ENCODE assay signal across 8 cellular contexts in the genomic region with DNA sequence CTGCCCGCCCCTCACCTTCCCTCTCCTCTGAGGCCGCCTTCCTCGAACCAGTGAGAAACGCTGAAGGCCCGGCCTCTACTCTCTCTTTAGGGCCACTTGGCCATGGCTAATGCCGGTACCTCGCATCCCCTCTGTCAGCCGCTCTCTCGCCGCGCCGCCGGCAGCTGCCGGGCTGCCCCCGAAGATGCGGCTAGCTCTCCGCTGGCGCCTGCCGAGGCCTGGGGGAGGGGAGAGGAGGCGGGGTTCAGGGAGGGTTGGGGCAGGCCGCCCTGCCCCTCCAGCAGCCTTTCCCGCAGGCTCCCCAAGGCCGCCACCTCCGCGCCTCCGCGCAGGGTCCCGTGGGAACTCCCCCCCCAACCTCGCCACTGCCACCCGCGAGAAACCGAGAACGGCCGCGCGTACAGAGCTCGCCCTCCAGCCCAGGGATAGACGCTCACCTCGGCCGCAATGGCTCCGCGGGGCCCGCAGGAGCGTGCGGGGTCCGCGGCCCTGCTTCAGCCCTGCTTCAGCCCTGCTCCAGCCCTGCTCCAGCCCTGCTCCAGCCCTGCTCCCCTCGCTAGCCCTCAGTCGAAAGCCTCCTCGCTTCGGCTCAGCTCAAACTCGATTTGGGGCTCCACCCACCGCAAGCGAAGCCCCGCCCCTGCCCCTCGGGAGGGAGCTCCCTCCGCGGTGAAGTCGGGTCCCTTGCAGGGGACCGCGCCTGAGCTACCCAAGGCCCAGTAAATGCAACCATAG. TPM values are rescaled to one million over a fixed set of nuclear protein-coding genes. Genes with fewer than 3 reads are reported as not detected.
A peak's percentile ranks its signal among the peaks of the same experiment; 100 is the strongest.
DNase-seq lines count a peak whose midpoint lies in the region; ATAC-seq and TF ChIP-seq lines count a peak whose summit lies in the region.

A gene with protein sequence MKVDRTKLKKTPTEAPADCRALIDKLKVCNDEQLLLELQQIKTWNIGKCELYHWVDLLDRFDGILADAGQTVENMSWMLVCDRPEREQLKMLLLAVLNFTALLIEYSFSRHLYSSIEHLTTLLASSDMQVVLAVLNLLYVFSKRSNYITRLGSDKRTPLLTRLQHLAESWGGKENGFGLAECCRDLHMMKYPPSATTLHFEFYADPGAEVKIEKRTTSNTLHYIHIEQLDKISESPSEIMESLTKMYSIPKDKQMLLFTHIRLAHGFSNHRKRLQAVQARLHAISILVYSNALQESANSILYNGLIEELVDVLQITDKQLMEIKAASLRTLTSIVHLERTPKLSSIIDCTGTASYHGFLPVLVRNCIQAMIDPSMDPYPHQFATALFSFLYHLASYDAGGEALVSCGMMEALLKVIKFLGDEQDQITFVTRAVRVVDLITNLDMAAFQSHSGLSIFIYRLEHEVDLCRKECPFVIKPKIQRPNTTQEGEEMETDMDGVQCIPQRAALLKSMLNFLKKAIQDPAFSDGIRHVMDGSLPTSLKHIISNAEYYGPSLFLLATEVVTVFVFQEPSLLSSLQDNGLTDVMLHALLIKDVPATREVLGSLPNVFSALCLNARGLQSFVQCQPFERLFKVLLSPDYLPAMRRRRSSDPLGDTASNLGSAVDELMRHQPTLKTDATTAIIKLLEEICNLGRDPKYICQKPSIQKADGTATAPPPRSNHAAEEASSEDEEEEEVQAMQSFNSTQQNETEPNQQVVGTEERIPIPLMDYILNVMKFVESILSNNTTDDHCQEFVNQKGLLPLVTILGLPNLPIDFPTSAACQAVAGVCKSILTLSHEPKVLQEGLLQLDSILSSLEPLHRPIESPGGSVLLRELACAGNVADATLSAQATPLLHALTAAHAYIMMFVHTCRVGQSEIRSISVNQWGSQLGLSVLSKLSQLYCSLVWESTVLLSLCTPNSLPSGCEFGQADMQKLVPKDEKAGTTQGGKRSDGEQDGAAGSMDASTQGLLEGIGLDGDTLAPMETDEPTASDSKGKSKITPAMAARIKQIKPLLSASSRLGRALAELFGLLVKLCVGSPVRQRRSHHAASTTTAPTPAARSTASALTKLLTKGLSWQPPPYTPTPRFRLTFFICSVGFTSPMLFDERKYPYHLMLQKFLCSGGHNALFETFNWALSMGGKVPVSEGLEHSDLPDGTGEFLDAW (N-terminal part only) (minus strand): TSS at position 569 of the 735 bp plus-strand sequence. CDS start 32,612 bp downstream, outside the sequence.

- H3K9me3 Mint-ChIP-seq in activated T-cell treated with anti-CD3 and anti-CD28 coated beads, Interleukin-2, amount 50 U/mL, for 24 hours: no peaks in the 10 kb centered on the region

- BruUV-seq in Panc1 (replicated peaks; lab: Mats Ljungman, UMichigan): no TSS peak

- H3K36me3 Mint-ChIP-seq in activated T-cell treated with anti-CD3 and anti-CD28 coated beads, Interleukin-2, amount 50 U/mL, for 24 hours (ENCODE audit: low read depth): peaks cover 44% of the 10 kb centered on the region

- peaks cover 12% of the 10 kb centered on the region for H3K4me1 Mint-ChIP-seq in activated T-cell treated with anti-CD3 and anti-CD28 coated beads, Interleukin-2, amount 50 U/mL, for 24 hours (ENCODE audit: low read depth)

- POLR2A ChIA-PET in Panc1 (lab: Charles Lee): interaction anchor here (0.6 to 0.7 kb wide), 2 partner anchors 71 to 427 kb away, joined by 3 to 11 read pairs; no protein-coding TSS in a partner anchor

- peak within 1 kb of the TSS; percentile 96 for H3K27ac ChIP-seq in Panc1 (ENCODE audit: low read length)
- H3K27ac ChIP-seq in muscle layer of colon (ENCODE audit: low read depth, low read length): peak within 1 kb of the TSS; percentile 62

- H3K36me3 ChIP-seq in Panc1 (ENCODE audit: control insufficient read depth, insufficient read depth, low read length): peaks cover 3% of the 10 kb centered on the region
- H3K36me3 ChIP-seq in muscle layer of colon (ENCODE audit: insufficient read depth, low read length): no peaks in the 10 kb centered on the region

- H3K27me3 Mint-ChIP-seq in activated T-cell treated with anti-CD3 and anti-CD28 coated beads, Interleukin-2, amount 50 U/mL, for 24 hours: peaks cover 21% of the 10 kb centered on the region

- peak; percentile 78 for DNase-seq in COLO668 (lab: John Stamatoyannopoulos, UW; ENCODE audit: unreplicated experiment)
- DNase-seq in Jurkat, Clone E6-1 (ENCODE audit: low read depth, low spot score): peak; percentile 52
- DNase-seq in Panc1 (ENCODE audit: low read depth, low spot score): no peak
- peak; percentile 91 for DNase-seq in activated T-cell treated with anti-CD3 and anti-CD28 coated beads, Interleukin-2, amount 50 U/mL, for 24 hours
- DNase-seq in stimulated activated CD8-positive, alpha-beta memory T cell treated with anti-CD3 and anti-CD28 coated beads, Interleukin-7, amount 100 ng/mL, for 1 hour (ENCODE audit: low read depth in 2 of 2): peak; percentile 62 to 67

- ATAC-seq in GM21447 (IDR thresholded peaks at IDR 0.05; ENCODE audit: unreplicated experiment): peak; percentile 37
- ATAC-seq in Panc1: peak; percentile 73
- peak; percentile 44 for ATAC-seq in esophagus mucosa

- CTCF ChIA-PET in Panc1 (lab: Charles Lee): interaction anchor here (0.6 to 1.1 kb wide), 3 partner anchors 146 to 1373 kb away, joined by 3 to 4 read pairs (median 3); no protein-coding TSS in a partner anchor

- no peaks in the 10 kb centered on the region for H3K9me3 ChIP-seq in Panc1 (ENCODE audit: control insufficient read depth, insufficient read depth, low read depth, low read length)
- H3K9me3 ChIP-seq in muscle layer of colon (ENCODE audit: low read length): no peaks in the 10 kb centered on the region

- no peak for TF ChIP-seq CTCF in Panc1 (IDR thresholded peaks at IDR 0.05)

- H3K4me1 ChIP-seq in Panc1 (ENCODE audit: control insufficient read depth, insufficient read depth, low read length) (peaks cover 5% of the 10 kb centered on the region), muscle layer of colon (ENCODE audit: insufficient read depth, low read length) (no peaks in the 10 kb centered on the region)

- H3K9ac ChIP-seq in muscle layer of colon (ENCODE audit: low read length): peak within 1 kb of the TSS; percentile 63

- H3K27me3 ChIP-seq in Panc1 (ENCODE audit: control insufficient read depth, insufficient read depth, low read length): no peaks in the 10 kb centered on the region
- no peaks in the 10 kb centered on the region for H3K27me3 ChIP-seq in muscle layer of colon (ENCODE audit: control insufficient read depth in 1 of 2, insufficient read depth in 2 of 2, low read length in 2 of 2)

- peak within 1 kb of the TSS; percentile 98 for H3K27ac Mint-ChIP-seq in activated T-cell treated with anti-CD3 and anti-CD28 coated beads, Interleukin-2, amount 50 U/mL, for 24 hours

- H3K4me3 Mint-ChIP-seq in activated T-cell treated with anti-CD3 and anti-CD28 coated beads, Interleukin-2, amount 50 U/mL, for 24 hours: peak within 1 kb of the TSS; percentile 84

- in situ Hi-C loops in Panc1 (cut with HindIII; ENCODE audit: low pct_unique_long_range_greater_than_20kb, low sequenced_read_pairs): no loop called here

- H3K4me3 ChIP-seq in Jurkat, Clone E6-1 (ENCODE audit: low read length): peak within 1 kb of the TSS; percentile 66
- peak within 1 kb of the TSS; percentile 74 to 83 for H3K4me3 ChIP-seq in Panc1 (ENCODE audit: low read depth in 2 of 2, low read length in 2 of 2)
- H3K4me3 ChIP-seq in muscle layer of colon (ENCODE audit: low read depth in 1 of 2, low read length in 2 of 2): peak within 1 kb of the TSS; percentile 26 to 38

- intact Hi-C loops in Panc1 (cut with micrococcal nuclease; ENCODE audit: unreplicated experiment): loop anchor here (10.0 kb wide), 1 partner anchor 148 kb away; no protein-coding TSS in a partner anchor

RNA-seq across cellular contexts. Expression of the gene that starts here (rescaled TPM):
- polyA plus RNA-seq in Jurkat, Clone E6-1 (2012; ENCODE audit: insufficient read depth, insufficient read length): 87.8 TPM
- total RNA-seq in Panc1 (2021; ENCODE audit: unreplicated experiment) (231 TPM), esophagus mucosa (136 TPM)
- polyA plus RNA-seq in Panc1 (2012; ENCODE audit: insufficient read length): 141 TPM
